Comparison of ENCODE assay signal across 27 cellular contexts in the genomic region with DNA sequence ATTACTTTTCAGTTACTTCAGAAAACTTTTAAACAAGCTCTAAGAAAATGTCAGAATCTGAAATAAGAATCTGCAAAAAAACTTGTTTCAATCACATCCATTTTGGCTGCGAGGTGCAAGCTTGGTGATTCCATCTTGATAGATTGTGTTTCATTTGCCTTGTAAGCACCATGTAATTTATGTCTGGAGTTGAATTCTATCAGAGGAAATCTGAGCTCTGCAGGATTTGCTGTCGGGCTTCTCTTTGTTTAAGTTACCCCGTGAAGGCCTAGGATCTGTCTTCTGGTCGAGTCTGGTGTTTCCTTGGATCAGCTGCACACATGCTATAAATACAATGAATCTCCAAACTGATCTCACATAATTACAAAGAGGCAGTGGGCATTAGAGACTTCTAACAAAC.
"Had no signal": no experiment of that assay in that cellular context is flagged by ENCODE, and none has a peak within 500 bp of the region (broad histone marks: within the 10 kb centered on the region; RNA-seq: fewer than 3 reads in every experiment).

No MANE protein-coding gene starts in this region.

- H3K9me3 Mint-ChIP-seq: activated CD4-positive, alpha-beta T cell treated with anti-CD3 and anti-CD28 coated beads, Interleukin-2, amount 10 ng/mL, durations not matched to agents 24 days and 14 days; activated CD8-positive, alpha-beta T cell treated with anti-CD3 and anti-CD28 coated beads for 36 hours; activated naive CD4-positive, alpha-beta T cell treated with anti-CD3 and anti-CD28 coated beads, Interleukin-2, amount 50 U/mL, for 24 hours; activated T-cell treated with anti-CD3 and anti-CD28 coated beads, Interleukin-2, amount 50 U/mL, for 4 hours; natural killer cell treated with Interleukin-12 subunit alpha and Interleukin-12 subunit beta and Interleukin-15 and Interleukin-18, amount 100 ng/mL, for 72 hours; stimulated activated naive CD8-positive, alpha-beta T cell treated with anti-CD3 and anti-CD28 coated beads, Interleukin-15, amount 100 ng/mL, for 72 hours; T-helper 1 cell treated with Interleukin-12 subunit alpha and Interleukin-12 subunit beta and Interleukin-4 antibody, amounts not matched to agents 30 μg/mL and 1 μg/mL, for 36 hours had no signal

- ATAC-seq: activated CD8-positive, alpha-beta T cell treated with anti-CD3 and anti-CD28 coated beads for 36 hours; activated T-cell treated with anti-CD3 and anti-CD28 coated beads, Interleukin-2, amount 50 U/mL, for 4 hours; foreskin keratinocyte; left colon; lower lobe of right lung; natural killer cell treated with Interleukin-12 subunit alpha and Interleukin-12 subunit beta and Interleukin-15 and Interleukin-18, amount 100 ng/mL, for 72 hours; psoas muscle; right cardiac atrium; stimulated activated naive CD8-positive, alpha-beta T cell treated with anti-CD3 and anti-CD28 coated beads, Interleukin-15, amount 100 ng/mL, for 72 hours had no signal

- H3K4me1 ChIP-seq: lower lobe of right lung, suprapubic skin, transverse colon, vagina had no signal

- H3K36me3 Mint-ChIP-seq: activated naive CD4-positive, alpha-beta T cell treated with anti-CD3 and anti-CD28 coated beads, Interleukin-2, amount 50 U/mL, for 24 hours; natural killer cell treated with Interleukin-12 subunit alpha and Interleukin-12 subunit beta and Interleukin-15 and Interleukin-18, amount 100 ng/mL, for 72 hours had no signal

- H3K4me3 Mint-ChIP-seq: activated CD4-positive, alpha-beta T cell treated with anti-CD3 and anti-CD28 coated beads, Interleukin-2, amount 10 ng/mL, durations not matched to agents 24 days and 14 days; activated CD8-positive, alpha-beta T cell treated with anti-CD3 and anti-CD28 coated beads for 36 hours; activated naive CD4-positive, alpha-beta T cell treated with anti-CD3 and anti-CD28 coated beads, Interleukin-2, amount 50 U/mL, for 24 hours; activated T-cell treated with anti-CD3 and anti-CD28 coated beads, Interleukin-2, amount 50 U/mL, for 4 hours; natural killer cell treated with Interleukin-12 subunit alpha and Interleukin-12 subunit beta and Interleukin-15 and Interleukin-18, amount 100 ng/mL, for 72 hours; stimulated activated naive CD8-positive, alpha-beta T cell treated with anti-CD3 and anti-CD28 coated beads, Interleukin-15, amount 100 ng/mL, for 72 hours; T-helper 1 cell treated with Interleukin-12 subunit alpha and Interleukin-12 subunit beta and Interleukin-4 antibody, amounts not matched to agents 30 μg/mL and 1 μg/mL, for 36 hours had no signal

- H3K27me3 Mint-ChIP-seq: activated CD4-positive, alpha-beta T cell treated with anti-CD3 and anti-CD28 coated beads, Interleukin-2, amount 10 ng/mL, durations not matched to agents 24 days and 14 days; activated CD8-positive, alpha-beta T cell treated with anti-CD3 and anti-CD28 coated beads for 36 hours; activated naive CD4-positive, alpha-beta T cell treated with anti-CD3 and anti-CD28 coated beads, Interleukin-2, amount 50 U/mL, for 24 hours; stimulated activated naive CD8-positive, alpha-beta T cell treated with anti-CD3 and anti-CD28 coated beads, Interleukin-15, amount 100 ng/mL, for 72 hours had no signal

- H3K4me3 ChIP-seq: adrenal gland, cardiac muscle cell, lower lobe of right lung, psoas muscle, skin epidermis, suprapubic skin, transverse colon, vagina had no signal

- H3K27me3 ChIP-seq: adrenal gland, cardiac muscle cell, foreskin keratinocyte, suprapubic skin, transverse colon, vagina had no signal

- H3K9me3 ChIP-seq: adrenal gland, lower lobe of right lung, psoas muscle, suprapubic skin, transverse colon, vagina had no signal

- DNase-seq: activated CD4-positive, alpha-beta T cell treated with anti-CD3 and anti-CD28 coated beads, Interleukin-2, amount 10 ng/mL, durations not matched to agents 24 days and 14 days; activated CD8-positive, alpha-beta memory T cell treated with anti-CD3 and anti-CD28 coated beads, Interleukin-2, amount 50 U/mL, for 4 hours; activated CD8-positive, alpha-beta T cell treated with anti-CD3 and anti-CD28 coated beads for 36 hours; activated effector memory CD4-positive, alpha-beta T cell treated with anti-CD3 and anti-CD28 coated beads, Interleukin-2, amount 50 U/mL, for 16 hours; activated T-cell treated with anti-CD3 and anti-CD28 coated beads, Interleukin-2, amount 50 U/mL, for 4 hours; adrenal gland; dermis blood vessel endothelial cell; effector memory CD4-positive, alpha-beta T cell; foreskin keratinocyte; glutamatergic neuron; hippocampal formation; left colon; lower lobe of right lung; psoas muscle; right cardiac atrium; stimulated activated CD4-positive, alpha-beta T cell treated with anti-CD3 and anti-CD28 coated beads, Interleukin-15, amount 100 ng/mL, for 24 hours; stimulated activated CD4-positive, alpha-beta T cell treated with anti-CD3 and anti-CD28 coated beads, Interleukin-2, amount 100 ng/mL, for 48 hours; stimulated activated naive CD8-positive, alpha-beta T cell treated with anti-CD3 and anti-CD28 coated beads, Interleukin-15, amount 100 ng/mL, for 72 hours; transverse colon had no signal

- H3K27ac Mint-ChIP-seq: activated CD4-positive, alpha-beta T cell treated with anti-CD3 and anti-CD28 coated beads, Interleukin-2, amount 10 ng/mL, durations not matched to agents 24 days and 14 days; activated CD8-positive, alpha-beta T cell treated with anti-CD3 and anti-CD28 coated beads for 36 hours; activated naive CD4-positive, alpha-beta T cell treated with anti-CD3 and anti-CD28 coated beads, Interleukin-2, amount 50 U/mL, for 24 hours; natural killer cell treated with Interleukin-12 subunit alpha and Interleukin-12 subunit beta and Interleukin-15 and Interleukin-18, amount 100 ng/mL, for 72 hours; stimulated activated naive CD8-positive, alpha-beta T cell treated with anti-CD3 and anti-CD28 coated beads, Interleukin-15, amount 100 ng/mL, for 72 hours; T-helper 1 cell treated with Interleukin-12 subunit alpha and Interleukin-12 subunit beta and Interleukin-4 antibody, amounts not matched to agents 30 μg/mL and 1 μg/mL, for 36 hours had no signal

- H3K36me3 ChIP-seq: adrenal gland, cardiac muscle cell, lower lobe of right lung, suprapubic skin, transverse colon, vagina had no signal

- H3K4me1 Mint-ChIP-seq: activated CD4-positive, alpha-beta T cell treated with anti-CD3 and anti-CD28 coated beads, Interleukin-2, amount 10 ng/mL, durations not matched to agents 24 days and 14 days; activated naive CD4-positive, alpha-beta T cell treated with anti-CD3 and anti-CD28 coated beads, Interleukin-2, amount 50 U/mL, for 24 hours had no signal

- H3K27ac ChIP-seq: adrenal gland, cardiac muscle cell, epithelial cell of prostate, foreskin keratinocyte, lower lobe of right lung, psoas muscle, skin epidermis, suprapubic skin, transverse colon, vagina had no signal
